19 cellular contexts compared by ENCODE assay signal in the genomic region with DNA sequence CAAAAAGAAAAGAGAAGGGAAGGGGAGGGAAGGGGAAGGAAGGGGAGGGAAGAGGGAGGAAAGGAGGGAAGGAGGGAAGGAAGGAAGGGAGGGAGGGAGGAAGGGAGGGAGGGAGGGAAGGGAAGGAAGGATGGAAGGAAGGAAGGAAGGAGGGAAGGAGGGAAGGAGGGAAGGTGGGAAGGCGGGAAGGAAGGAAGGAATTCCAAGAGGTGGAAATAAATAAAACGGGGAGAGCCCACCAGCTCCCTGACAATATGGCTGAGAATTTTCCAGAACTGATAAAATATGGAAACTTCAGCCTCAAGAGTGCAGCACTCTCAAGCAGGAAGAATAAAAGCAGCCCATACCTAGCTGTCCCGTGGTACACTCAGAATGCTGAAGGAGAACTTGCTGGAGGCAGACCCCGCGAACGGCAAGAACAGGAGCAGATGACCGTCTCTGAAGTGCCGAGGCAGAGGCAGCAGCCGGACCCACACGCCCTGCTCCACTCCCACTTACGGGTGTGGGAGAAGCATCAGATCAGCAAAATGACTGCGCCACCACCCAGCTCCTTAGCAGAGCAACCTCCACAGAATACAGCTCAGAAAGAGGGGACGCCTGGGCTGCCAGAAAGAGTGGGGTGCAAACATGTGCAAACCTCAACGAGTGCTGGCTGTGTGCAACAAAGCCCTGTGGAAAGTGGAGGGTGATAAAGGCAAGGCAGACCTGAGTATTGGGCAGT. TPM values are rescaled to one million over a fixed set of nuclear protein-coding genes. Genes with fewer than 3 reads are reported as not detected.
"Had no signal": no experiment of that assay in that cellular context is flagged by ENCODE, and none has a peak within 500 bp of the region (broad histone marks: within the 10 kb centered on the region; RNA-seq: fewer than 3 reads in every experiment).

No MANE protein-coding gene starts in this region.

- H3K36me3 Mint-ChIP-seq: natural killer cell treated with Interleukin-12 subunit alpha and Interleukin-12 subunit beta and Interleukin-15 and Interleukin-18, amount 100 ng/mL, for 72 hours; type B pancreatic cell had no signal

- H3K9me3 Mint-ChIP-seq: activated naive CD8-positive, alpha-beta T cell treated with anti-CD3 and anti-CD28 coated beads, Interleukin-2, amount 50 U/mL, for 24 hours; activated T-helper 17 cell treated with anti-CD3 and anti-CD28 coated beads, Interleukin-2, amount 50 U/mL, for 72 hours; natural killer cell treated with Interleukin-12 subunit alpha and Interleukin-12 subunit beta and Interleukin-15 and Interleukin-18, amount 100 ng/mL, for 72 hours had no signal

- H3K36me3 ChIP-seq: ascending aorta, breast epithelium, gastroesophageal sphincter, right lobe of liver, suprapubic skin had no signal

- H3K27me3 ChIP-seq: ascending aorta, breast epithelium, right lobe of liver had no signal

- H3K4me1 ChIP-seq: breast epithelium, psoas muscle had no signal

- H3K4me1 Mint-ChIP-seq: activated T-helper 17 cell treated with anti-CD3 and anti-CD28 coated beads, Interleukin-2, amount 50 U/mL, for 72 hours had no signal

- H3K27ac Mint-ChIP-seq: activated naive CD8-positive, alpha-beta T cell treated with anti-CD3 and anti-CD28 coated beads, Interleukin-2, amount 50 U/mL, for 24 hours; activated T-helper 17 cell treated with anti-CD3 and anti-CD28 coated beads, Interleukin-2, amount 50 U/mL, for 72 hours; natural killer cell treated with Interleukin-12 subunit alpha and Interleukin-12 subunit beta and Interleukin-15 and Interleukin-18, amount 100 ng/mL, for 72 hours; stimulated activated naive CD8-positive, alpha-beta T cell treated with anti-CD3 and anti-CD28 coated beads, Interleukin-15, Interleukin-2, amounts not matched to agents 100 ng/mL and 50 ng/mL, for 24 hours; type B pancreatic cell had no signal

- DNase-seq: activated CD4-positive, alpha-beta T cell treated with anti-CD3 and anti-CD28 coated beads, Interleukin-2, amount 50 U/mL, for 1 hour; activated naive CD4-positive, alpha-beta T cell treated with Interleukin-2 at 50 U/mL for 16 hours; activated naive CD8-positive, alpha-beta T cell treated with anti-CD3 and anti-CD28 coated beads, Interleukin-2, amount 50 U/mL, for 24 hours; mesenchymal stem cell; psoas muscle; T-helper 9 cell had no signal

- H3K4me3 Mint-ChIP-seq: activated naive CD8-positive, alpha-beta T cell treated with anti-CD3 and anti-CD28 coated beads, Interleukin-2, amount 50 U/mL, for 24 hours; activated T-helper 17 cell treated with anti-CD3 and anti-CD28 coated beads, Interleukin-2, amount 50 U/mL, for 72 hours; natural killer cell treated with Interleukin-12 subunit alpha and Interleukin-12 subunit beta and Interleukin-15 and Interleukin-18, amount 100 ng/mL, for 72 hours; stimulated activated naive CD8-positive, alpha-beta T cell treated with anti-CD3 and anti-CD28 coated beads, Interleukin-15, Interleukin-2, amounts not matched to agents 100 ng/mL and 50 ng/mL, for 24 hours; type B pancreatic cell had no signal

- H3K9me3 ChIP-seq: ascending aorta, breast epithelium, gastroesophageal sphincter, psoas muscle, right lobe of liver, suprapubic skin had no signal

- H3K27ac ChIP-seq: breast epithelium, gastroesophageal sphincter, psoas muscle, suprapubic skin had no signal

- H3K4me2 ChIP-seq: smooth muscle cell had no signal

- H3K4me3 ChIP-seq: breast epithelium, gastroesophageal sphincter, psoas muscle, right lobe of liver, smooth muscle cell, suprapubic skin had no signal

- ATAC-seq: activated CD4-positive, CD25-positive, alpha-beta regulatory T cell treated with anti-CD3 and anti-CD28 coated beads, Interleukin-2, amount 50 U/mL, for 24 hours; activated naive CD8-positive, alpha-beta T cell treated with anti-CD3 and anti-CD28 coated beads, Interleukin-2, amount 50 U/mL, for 24 hours; activated T-helper 17 cell treated with anti-CD3 and anti-CD28 coated beads, Interleukin-2, amount 50 U/mL, for 72 hours; gastroesophageal sphincter; left lobe of liver; natural killer cell treated with Interleukin-12 subunit alpha and Interleukin-12 subunit beta and Interleukin-15 and Interleukin-18, amount 100 ng/mL, for 72 hours had no signal

- H3K27me3 Mint-ChIP-seq: activated naive CD8-positive, alpha-beta T cell treated with anti-CD3 and anti-CD28 coated beads, Interleukin-2, amount 50 U/mL, for 24 hours; activated T-helper 17 cell treated with anti-CD3 and anti-CD28 coated beads, Interleukin-2, amount 50 U/mL, for 72 hours had no signal

RNA-seq across cellular contexts. Expression of a gene that starts 50.7 kb away (rescaled TPM):
- total RNA-seq: activated CD8-positive, alpha-beta memory T cell treated with anti-CD3 and anti-CD28 coated beads for 36 hours; ascending aorta; breast epithelium; psoas muscle; suprapubic skin had no signal
